ENCODE assay signal across 9 cellular contexts in genomic region chr4:167622481-167623240, GRCh38.
DNase-seq lines count a peak whose midpoint lies in the region; ATAC-seq and TF ChIP-seq lines count a peak whose summit lies in the region.
"Had no signal": no experiment of that assay in that cellular context is flagged by ENCODE, and none has a peak within 500 bp of the region (broad histone marks: within the 10 kb centered on the region; RNA-seq: fewer than 3 reads in every experiment).

No MANE protein-coding gene starts in this region.

- intact Hi-C loops in ascending aorta (cut with DNase I) (no loop called here), natural killer cell (cut with micrococcal nuclease) (no loop called here)

- H3K27ac Mint-ChIP-seq in natural killer cell = no peak overlapping the region
- H3K27ac Mint-ChIP-seq: activated naive CD8-positive, alpha-beta T cell had no signal

- H3K27me3 Mint-ChIP-seq in natural killer cell (ENCODE audit: low read depth in 2 of 2) = no peaks in the 10 kb centered on the region
- H3K27me3 Mint-ChIP-seq: activated naive CD8-positive, alpha-beta T cell had no signal

- H3K4me1 Mint-ChIP-seq in natural killer cell = no peaks in the 10 kb centered on the region

- H3K27ac ChIP-seq in ascending aorta = no peak overlapping the region

- peak in 2 of 3 experiments; percentile 28 to 46 for TF ChIP-seq CTCF in ascending aorta (IDR thresholded peaks at IDR 0.05)
- no peak for TF ChIP-seq CTCF in natural killer cell (IDR thresholded peaks at IDR 0.05)

- DNase-seq in DMS153 treated with DMSO at 0.1 percent for 48 hours (lab: John Stamatoyannopoulos, UW; ENCODE audit: unreplicated experiment) (peak; percentile 10), NCI-H69 (lab: John Stamatoyannopoulos, UW) (peak; percentile 36), ascending aorta (ENCODE audit: low spot score in 2 of 2) (no peak), hippocampal formation (lab: John Stamatoyannopoulos, UW) (peak; percentile 52 to 62), natural killer cell (no peak)
- DNase-seq in stimulated activated CD4-positive, alpha-beta T cell treated with anti-CD3 and anti-CD28 coated beads, Interleukin-12 subunit alpha, Interleukin-12 subunit beta, amount 100 ng/mL, for 4 hours = peak; percentile 0

- no peaks in the 10 kb centered on the region for H3K27me3 ChIP-seq in ascending aorta

- H3K9me3 ChIP-seq in ascending aorta = no peaks in the 10 kb centered on the region

- no peaks in the 10 kb centered on the region for H3K36me3 ChIP-seq in ascending aorta

- H3K4me3 Mint-ChIP-seq in natural killer cell = no peak overlapping the region
- H3K4me3 Mint-ChIP-seq: activated naive CD8-positive, alpha-beta T cell had no signal

- H3K4me1 ChIP-seq in ascending aorta = no peaks in the 10 kb centered on the region

- no peak overlapping the region for H3K4me3 ChIP-seq in ascending aorta

- ATAC-seq in GM19023 (IDR thresholded peaks at IDR 0.05; ENCODE audit: unreplicated experiment) (peak; percentile 97), HG03045 (IDR thresholded peaks at IDR 0.05; ENCODE audit: unreplicated experiment) (peak; percentile 98), natural killer cell (no peak)

- H3K36me3 Mint-ChIP-seq in natural killer cell = no peaks in the 10 kb centered on the region
- H3K36me3 Mint-ChIP-seq: activated naive CD8-positive, alpha-beta T cell had no signal

- H3K9me3 Mint-ChIP-seq in natural killer cell = peaks cover 5 to 16% of the 10 kb centered on the region in 2 donors

Comparison
In these comparisons a context has a peak if more than half of its experiments do, and no peak if none do; other contexts are left out.
1. DNase-seq: peak in DMS153 treated with DMSO at 0.1 percent for 48 hours (single experiment), NCI-H69 (single experiment), hippocampal formation (2 of 2) and stimulated activated CD4-positive, alpha-beta T cell treated with anti-CD3 and anti-CD28 coated beads, Interleukin-12 subunit alpha, Interleukin-12 subunit beta, amount 100 ng/mL, for 4 hours (single experiment); none in ascending aorta (0 of 2) and natural killer cell (single experiment).
2. ATAC-seq: peak in GM19023 (single experiment) and HG03045 (single experiment); none in natural killer cell (0 of 3).